36 cellular contexts compared by ENCODE assay signal in the genomic region with DNA sequence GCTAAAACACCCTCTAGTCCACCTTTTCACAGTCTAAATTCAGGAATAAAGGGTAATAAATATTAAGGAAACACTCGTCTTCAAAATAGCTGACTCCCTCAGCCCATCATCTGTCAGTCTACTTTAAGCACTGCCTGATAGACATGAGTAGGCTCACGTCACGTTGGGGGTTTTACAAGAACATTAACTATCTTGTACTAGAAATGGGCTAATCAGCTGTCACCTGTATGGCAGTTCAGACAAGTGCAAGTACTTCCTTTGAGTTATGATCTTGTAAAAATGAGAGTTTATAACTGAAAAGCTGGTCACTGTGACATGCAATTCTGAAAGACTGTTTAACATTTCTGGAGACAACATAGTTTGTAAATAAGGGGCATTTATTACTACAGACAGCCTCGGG.
"Had no signal": no experiment of that assay in that cellular context is flagged by ENCODE, and none has a peak within 500 bp of the region (broad histone marks: within the 10 kb centered on the region; RNA-seq: fewer than 3 reads in every experiment).

No MANE protein-coding gene starts in this region.

- H3K36me3 ChIP-seq: adrenal gland, brain microvascular endothelial cell, breast epithelium had no signal

- H3K9me3 ChIP-seq: adrenal gland, body of pancreas, breast epithelium had no signal

- H3K27ac Mint-ChIP-seq: activated B cell treated with CpG ODN at 0.5 μM for 24 hours; activated CD4-positive, alpha-beta memory T cell treated with anti-CD3 and anti-CD28 coated beads for 36 hours; activated CD4-positive, alpha-beta T cell treated with anti-CD3 and anti-CD28 coated beads, Interleukin-2, amount 10 ng/mL, durations not matched to agents 24 days and 14 days; activated CD8-positive, alpha-beta T cell treated with anti-CD3 and anti-CD28 coated beads for 36 hours; activated naive CD4-positive, alpha-beta T cell treated with anti-CD3 and anti-CD28 coated beads for 36 hours; activated naive CD4-positive, alpha-beta T cell treated with anti-CD3 and anti-CD28 coated beads, Interleukin-2, amount 50 U/mL, for 72 hours; activated naive CD8-positive, alpha-beta T cell treated with anti-CD3 and anti-CD28 coated beads for 36 hours; activated T-cell treated with anti-CD3 and anti-CD28 coated beads, Interleukin-2, amount 50 U/mL, for 72 hours; activated T-helper 1 cell treated with anti-CD3 and anti-CD28 coated beads, Interleukin-12 subunit alpha, Interleukin-12 subunit beta, Interleukin-2, Interleukin-4 antibody, amounts not matched to agents 30 ng/mL and 10 ng/mL and 1 ng/mL, durations not matched to agents 14 hours and 24 hours and 36 hours; activated T-helper 17 cell treated with anti-CD3 and anti-CD28 coated beads, Interleukin-2, amount 50 U/mL, for 72 hours; T-cell; T-helper 2 cell treated with Interferon-gamma antibody and Interleukin-4, amounts not matched to agents 5 μg/mL and 100 μg/mL, for 36 hours had no signal

- H3K27ac ChIP-seq: adrenal gland, body of pancreas, brain microvascular endothelial cell, breast epithelium, VCaP had no signal

- H3K36me3 Mint-ChIP-seq: activated CD4-positive, alpha-beta memory T cell treated with anti-CD3 and anti-CD28 coated beads for 36 hours; activated naive CD4-positive, alpha-beta T cell treated with anti-CD3 and anti-CD28 coated beads, Interleukin-2, amount 50 U/mL, for 72 hours; activated naive CD8-positive, alpha-beta T cell treated with anti-CD3 and anti-CD28 coated beads for 36 hours; T-cell had no signal

- H3K4me1 ChIP-seq: adrenal gland, body of pancreas, breast epithelium had no signal

- H3K4me1 Mint-ChIP-seq: activated B cell treated with CpG ODN at 0.5 μM for 24 hours; activated CD4-positive, alpha-beta T cell treated with anti-CD3 and anti-CD28 coated beads, Interleukin-2, amount 10 ng/mL, durations not matched to agents 24 days and 14 days; activated naive CD8-positive, alpha-beta T cell treated with anti-CD3 and anti-CD28 coated beads for 36 hours; activated T-helper 17 cell treated with anti-CD3 and anti-CD28 coated beads, Interleukin-2, amount 50 U/mL, for 72 hours; T-cell had no signal

- H3K4me3 Mint-ChIP-seq: activated B cell treated with CpG ODN at 0.5 μM for 24 hours; activated CD4-positive, alpha-beta memory T cell treated with anti-CD3 and anti-CD28 coated beads for 36 hours; activated CD4-positive, alpha-beta T cell treated with anti-CD3 and anti-CD28 coated beads, Interleukin-2, amount 10 ng/mL, durations not matched to agents 24 days and 14 days; activated CD8-positive, alpha-beta T cell treated with anti-CD3 and anti-CD28 coated beads for 36 hours; activated naive CD4-positive, alpha-beta T cell treated with anti-CD3 and anti-CD28 coated beads for 36 hours; activated naive CD8-positive, alpha-beta T cell treated with anti-CD3 and anti-CD28 coated beads for 36 hours; activated T-cell treated with anti-CD3 and anti-CD28 coated beads, Interleukin-2, amount 50 U/mL, for 4 hours; activated T-cell treated with anti-CD3 and anti-CD28 coated beads, Interleukin-2, amount 50 U/mL, for 72 hours; activated T-helper 1 cell treated with anti-CD3 and anti-CD28 coated beads, Interleukin-12 subunit alpha, Interleukin-12 subunit beta, Interleukin-2, Interleukin-4 antibody, amounts not matched to agents 30 ng/mL and 10 ng/mL and 1 ng/mL, durations not matched to agents 14 hours and 24 hours and 36 hours; activated T-helper 17 cell treated with anti-CD3 and anti-CD28 coated beads, Interleukin-2, amount 50 U/mL, for 72 hours; T-cell; T-helper 2 cell treated with Interferon-gamma antibody and Interleukin-4, amounts not matched to agents 5 μg/mL and 100 μg/mL, for 36 hours had no signal

- H3K27me3 Mint-ChIP-seq: activated B cell treated with CpG ODN at 0.5 μM for 24 hours; activated CD4-positive, alpha-beta memory T cell treated with anti-CD3 and anti-CD28 coated beads for 36 hours; activated CD4-positive, alpha-beta T cell treated with anti-CD3 and anti-CD28 coated beads, Interleukin-2, amount 10 ng/mL, durations not matched to agents 24 days and 14 days; activated CD8-positive, alpha-beta T cell treated with anti-CD3 and anti-CD28 coated beads for 36 hours; activated naive CD8-positive, alpha-beta T cell treated with anti-CD3 and anti-CD28 coated beads for 36 hours; activated T-helper 17 cell treated with anti-CD3 and anti-CD28 coated beads, Interleukin-2, amount 50 U/mL, for 72 hours; T-cell had no signal

- FAIRE-seq: astrocyte, TTC549 had no signal

- DNase-seq: activated B cell treated with CpG ODN at 0.5 μM for 24 hours; activated CD4-positive, alpha-beta memory T cell treated with anti-CD3 and anti-CD28 coated beads for 36 hours; activated CD4-positive, alpha-beta T cell treated with anti-CD3 and anti-CD28 coated beads for 4 hours; activated CD4-positive, alpha-beta T cell treated with anti-CD3 and anti-CD28 coated beads, Interleukin-2, amount 10 ng/mL, durations not matched to agents 24 days and 14 days; activated CD4-positive, alpha-beta T cell treated with anti-CD3 and anti-CD28 coated beads, Interleukin-2, amount 50 U/mL, for 1 hour; activated CD4-positive, alpha-beta T cell treated with anti-CD3 and anti-CD28 coated beads, Interleukin-2, amount 50 U/mL, for 4 hours; activated CD4-positive, CD25-positive, alpha-beta regulatory T cell treated with anti-CD3 and anti-CD28 coated beads, Interleukin-2, amount 50 U/mL, for 72 hours; activated CD8-positive, alpha-beta memory T cell treated with anti-CD3 and anti-CD28 coated beads, Interleukin-2, amount 50 U/mL, for 4 hours; activated CD8-positive, alpha-beta T cell treated with anti-CD3 and anti-CD28 coated beads for 36 hours; activated effector memory CD4-positive, alpha-beta T cell treated with anti-CD3 and anti-CD28 coated beads, Interleukin-2, amount 50 U/mL, for 16 hours; activated gamma-delta T cell treated with Interleukin-2 at 50 U/mL for 16 hours; activated naive CD4-positive, alpha-beta T cell; activated naive CD4-positive, alpha-beta T cell treated with anti-CD3 and anti-CD28 coated beads for 36 hours; activated naive CD4-positive, alpha-beta T cell treated with anti-CD3 and anti-CD28 coated beads, Interleukin-2, amount 50 U/mL, for 16 hours; activated naive CD8-positive, alpha-beta T cell treated with anti-CD3 and anti-CD28 coated beads for 36 hours; activated T-cell treated with anti-CD3 and anti-CD28 coated beads for 4 hours; activated T-cell treated with anti-CD3 and anti-CD28 coated beads, Interleukin-2, amount 50 U/mL, for 1 hour; activated T-cell treated with anti-CD3 and anti-CD28 coated beads, Interleukin-2, amount 50 U/mL, for 4 hours; activated T-cell treated with anti-CD3 and anti-CD28 coated beads, Interleukin-2, amount 50 U/mL, for 72 hours; adrenal gland; amniotic stem cell; aorta; body of pancreas; brain microvascular endothelial cell; central memory CD4-positive, alpha-beta T cell; T-cell; T-helper 2 cell; T-helper 9 cell had no signal

- H3K27me3 ChIP-seq: adrenal gland, body of pancreas, brain microvascular endothelial cell, breast epithelium had no signal

- ATAC-seq: activated CD8-positive, alpha-beta T cell treated with anti-CD3 and anti-CD28 coated beads for 36 hours; activated naive CD4-positive, alpha-beta T cell treated with anti-CD3 and anti-CD28 coated beads, Interleukin-2, amount 50 U/mL, for 72 hours; activated T-cell treated with anti-CD3 and anti-CD28 coated beads, Interleukin-2, amount 50 U/mL, for 4 hours; activated T-cell treated with anti-CD3 and anti-CD28 coated beads, Interleukin-2, amount 50 U/mL, for 72 hours; activated T-helper 17 cell treated with anti-CD3 and anti-CD28 coated beads, Interleukin-2, amount 50 U/mL, for 72 hours; body of pancreas; T-cell had no signal

- H3K4me3 ChIP-seq: adrenal gland, body of pancreas, breast epithelium had no signal
